Comparison of ENCODE assay signal across 12 cellular contexts in genomic region chr10:132886211-132887099, GRCh38. TPM values are rescaled to one million over a fixed set of nuclear protein-coding genes. Genes with fewer than 3 reads are reported as not detected.
DNase-seq lines count a peak whose midpoint lies in the region; ATAC-seq and TF ChIP-seq lines count a peak whose summit lies in the region.
"Had no signal": no experiment of that assay in that cellular context is flagged by ENCODE, and none has a peak within 500 bp of the region (broad histone marks: within the 10 kb centered on the region; RNA-seq: fewer than 3 reads in every experiment).

No MANE protein-coding gene starts in this region.

- DNase-seq in Right ventricle myocardium superior (peak; percentile 30), cardiac septum (ENCODE audit: low spot score) (no peak), Peyer's patch (peak in 2 of 3 donors; percentile 39 to 41), left lung (peak; percentile 18 to 70), upper lobe of left lung (peak; percentile 19 to 66), NCI-H524 treated with DMSO at 0.1 percent for 48 hours (lab: John Stamatoyannopoulos, UW) (no peak)
- DNase-seq: effector memory CD4-positive, alpha-beta T cell; NCI-H1930 had no signal

- 63 to 69% methylated on average over 28 to 34 of the region's 35 CpGs for WGBS in upper lobe of left lung, 2 donors

- ATAC-seq in Right ventricle myocardium superior (ENCODE audit: poor library complexity) = no peak
- no peak for ATAC-seq in left lung
- ATAC-seq in upper lobe of left lung (ENCODE audit: low FRiP score in 2 of 2) = no peak
- no peak for ATAC-seq in GM19455 (IDR thresholded peaks at IDR 0.05; ENCODE audit: unreplicated experiment)
- ATAC-seq in HG03342 (IDR thresholded peaks at IDR 0.05; ENCODE audit: unreplicated experiment) = no peak

- no peaks in the 10 kb centered on the region for H3K36me3 ChIP-seq in Peyer's patch
- no peaks in the 10 kb centered on the region for H3K36me3 ChIP-seq in left lung
- H3K36me3 ChIP-seq in upper lobe of left lung = no peaks in the 10 kb centered on the region
- H3K36me3 ChIP-seq: BLaER1 treated with 17β-estradiol and CSF1 and Interleukin-3, amounts not matched to agents 10 nM and 100 nM had no signal

- TF ChIP-seq POLR2A in Peyer's patch (IDR thresholded peaks at IDR 0.05) (no peak), upper lobe of left lung (IDR thresholded peaks at IDR 0.05) (no peak)

- H3K9me3 ChIP-seq in Peyer's patch (no peaks in the 10 kb centered on the region), left lung (no peaks in the 10 kb centered on the region), upper lobe of left lung (no peaks in the 10 kb centered on the region)
- H3K9me3 ChIP-seq: BLaER1 treated with 17β-estradiol and CSF1 and Interleukin-3, amounts not matched to agents 10 nM and 100 nM had no signal

- H3K4me3 ChIP-seq in Peyer's patch (no peak overlapping the region), left lung (no peak overlapping the region), upper lobe of left lung (no peak overlapping the region)
- H3K4me3 ChIP-seq: BLaER1 treated with 17β-estradiol and CSF1 and Interleukin-3, amounts not matched to agents 10 nM and 100 nM had no signal

- TF ChIP-seq EP300 in upper lobe of left lung (IDR thresholded peaks at IDR 0.05) = no peak

- TF ChIP-seq CTCF in Peyer's patch (IDR thresholded peaks at IDR 0.05) (no peak), left lung (IDR thresholded peaks at IDR 0.05) (no peak), upper lobe of left lung (IDR thresholded peaks at IDR 0.05) (no peak)

- intact Hi-C loops in Right ventricle myocardium superior (cut with DNase I) (no loop called here), cardiac septum (cut with DNase I) (no loop called here), left lung (cut with DNase I) (no loop called here)

- H3K27me3 ChIP-seq in Peyer's patch (no peaks in the 10 kb centered on the region), left lung (peaks cover 0 to 37% of the 10 kb centered on the region in 2 donors), upper lobe of left lung (no peaks in the 10 kb centered on the region)

- no peak overlapping the region for H3K27ac ChIP-seq in Peyer's patch
- no peak overlapping the region for H3K27ac ChIP-seq in left lung
- H3K27ac ChIP-seq in upper lobe of left lung = no peak overlapping the region
- H3K27ac ChIP-seq: BLaER1 treated with 17β-estradiol and CSF1 and Interleukin-3, amounts not matched to agents 10 nM and 100 nM; RWPE1 had no signal

- H3K4me1 ChIP-seq in Peyer's patch (no peaks in the 10 kb centered on the region), left lung (no peaks in the 10 kb centered on the region), upper lobe of left lung (no peaks in the 10 kb centered on the region)

RNA-seq across cellular contexts. Expression of gene CFAP46, which starts 55.9 kb away (rescaled TPM):
- total RNA-seq in Right ventricle myocardium superior = 1.9 TPM
- total RNA-seq in cardiac septum = 0.94 TPM
- total RNA-seq in Peyer's patch = not detected
- total RNA-seq in left lung = 1 to 10 TPM; 1.2 to 4.1 TPM
- total RNA-seq in upper lobe of left lung = 10 to 100 TPM in 2 of 6 donors, 1 to 10 TPM in 3, under 1 TPM in 1; 0.60 to 28.3 (median 8.0) TPM

Comparison
In these comparisons a context has a peak if more than half of its experiments do, and no peak if none do; other contexts are left out.
1. DNase-seq: peak in Right ventricle myocardium superior (single experiment), Peyer's patch (2 of 3), left lung (2 of 2) and upper lobe of left lung (2 of 2); none in cardiac septum (single experiment) and NCI-H524 treated with DMSO at 0.1 percent for 48 hours (single experiment).